8 cellular contexts compared by ENCODE assay signal in genomic region chr11:128687321-128687720, GRCh38. TPM values are rescaled to one million over a fixed set of nuclear protein-coding genes. Genes with fewer than 3 reads are reported as not detected.
DNase-seq lines count a peak whose midpoint lies in the region; ATAC-seq, FAIRE-seq and TF ChIP-seq lines count a peak whose summit lies in the region.

No MANE protein-coding gene starts in this region.

- DNase-seq in Daoy (ENCODE audit: low read depth) (peak; percentile 45), endothelial cell of umbilical vein (ENCODE audit: low read depth, low spot score) (peak; percentile 19), osteoblast (ENCODE audit: insufficient read length, low spot score, missing footprints) (peak; percentile 86), cortex of kidney (lab: John Stamatoyannopoulos, UW) (no peak), H54 (ENCODE audit: insufficient read length, low spot score) (no peak)

- H3K4me1 ChIP-seq in KMS-11 (ENCODE audit: low read depth, poor library complexity, severe bottlenecking) (no peaks in the 10 kb centered on the region), endothelial cell of umbilical vein (ENCODE audit: control insufficient read depth, extremely low read depth, insufficient read depth, low read length) (peaks cover 37% of the 10 kb centered on the region), osteoblast (ENCODE audit: insufficient read depth, low read length) (peaks cover 25% of the 10 kb centered on the region)

- ATAC-seq in GM21360 (IDR thresholded peaks at IDR 0.05; ENCODE audit: unreplicated experiment) (no peak), HG03520 (IDR thresholded peaks at IDR 0.05; ENCODE audit: unreplicated experiment) (no peak)

- intact Hi-C loops in endothelial cell of umbilical vein (cut with micrococcal nuclease) = no loop called here

- peak overlapping the region; percentile 41; the same call in 1 of the 2 replicates for H2AFZ ChIP-seq in KMS-11 (ENCODE audit: low read depth)
- peak overlapping the region; percentile 4 for H2AFZ ChIP-seq in endothelial cell of umbilical vein (ENCODE audit: low read depth, low read length)
- H2AFZ ChIP-seq in osteoblast (ENCODE audit: low read length) = peak overlapping the region; percentile 56

- no peak for TF ChIP-seq CTCF in KMS-11 (conservative IDR thresholded peaks at IDR 0.05; ENCODE audit: low read depth, low read length)
- no peak for TF ChIP-seq CTCF in endothelial cell of umbilical vein (IDR thresholded peaks at IDR 0.05; ENCODE audit: extremely low read depth in 1 of 2, insufficient read depth in 1 of 2, low read depth in 1 of 2, low read length in 2 of 2)
- TF ChIP-seq CTCF in osteoblast (IDR thresholded peaks at IDR 0.05; ENCODE audit: extremely low read depth, low read depth, low read length) = no peak

- TF ChIP-seq POLR2A in endothelial cell of umbilical vein (IDR thresholded peaks at IDR 0.05; ENCODE audit: low read depth, low read length) (no peak), H54 (IDR thresholded peaks at IDR 0.05; ENCODE audit: low read depth, low read length) (no peak)

- dilution Hi-C loops in endothelial cell of umbilical vein (cut with MboI; ENCODE audit: extremely low pct_ligation_motif_present, low sequenced_read_pairs) = no loop called here

- 0 out of 2 replicates have a peak, but pooled peaks cover 3% of the 10 kb centered on the region for H3K27me3 ChIP-seq in KMS-11 (ENCODE audit: insufficient read depth, low read depth)
- H3K27me3 ChIP-seq in endothelial cell of umbilical vein (ENCODE audit: control insufficient read depth in 2 of 2, insufficient read depth in 2 of 2, low read length in 2 of 2) = peaks cover 35% of the 10 kb centered on the region in 2 experiments
- H3K27me3 ChIP-seq in osteoblast (ENCODE audit: insufficient read depth, low read length) = peaks cover 52% of the 10 kb centered on the region

- POLR2A ChIA-PET in endothelial cell of umbilical vein (lab: Charles Lee) = no interaction called here

- no peak overlapping the region for H3K4me3 ChIP-seq in KMS-11 (IDR thresholded peaks at IDR 0.05; ENCODE audit: insufficient read depth, low read depth, low read length)
- H3K4me3 ChIP-seq in endothelial cell of umbilical vein (replicated peaks in 1 of 3; ENCODE audit: insufficient read depth in 1 of 3, low read depth in 1 of 3, low read length in 3 of 3) = peak overlapping the region; percentile 16 to 25 (median 20)
- H3K4me3 ChIP-seq in osteoblast (ENCODE audit: insufficient read depth, low read length) = peak overlapping the region; percentile 62

- CTCF ChIA-PET in endothelial cell of umbilical vein (lab: Charles Lee) = interaction anchor here (0.8 to 3.0 kb wide), 8 partner anchors 9 to 530 kb away, joined by 3 to 20 read pairs (median 4); no protein-coding TSS in a partner anchor

- H3K9me3 ChIP-seq in endothelial cell of umbilical vein (replicated peaks; ENCODE audit: control insufficient read depth, insufficient read depth, low read length) (no peaks in the 10 kb centered on the region), osteoblast (ENCODE audit: low read depth, low read length) (no peaks in the 10 kb centered on the region)

- BruUV-seq in endothelial cell of umbilical vein (replicated peaks; lab: Mats Ljungman, UMichigan) = no TSS peak

- H4K20me1 ChIP-seq in KMS-11 (ENCODE audit: insufficient read depth) = no peaks in the 10 kb centered on the region
- H4K20me1 ChIP-seq in endothelial cell of umbilical vein (replicated peaks; ENCODE audit: control insufficient read depth, extremely low read depth, insufficient read depth, low read length) = no peaks in the 10 kb centered on the region
- no peaks in the 10 kb centered on the region for H4K20me1 ChIP-seq in osteoblast (ENCODE audit: insufficient read depth, low read length)

- H3K9ac ChIP-seq in KMS-11 (no peak overlapping the region), endothelial cell of umbilical vein (replicated peaks; ENCODE audit: extremely low read depth, insufficient read depth, low read length) (no peak overlapping the region)

- H3K4me2 ChIP-seq in KMS-11 = peak overlapping the region; percentile 3; the same call in 1 of the 2 replicates
- H3K4me2 ChIP-seq in endothelial cell of umbilical vein (ENCODE audit: insufficient read depth, low read length) = peak overlapping the region; percentile 55
- H3K4me2 ChIP-seq in osteoblast (ENCODE audit: insufficient read depth, low read length) = peak overlapping the region; percentile 81

- H3K27ac ChIP-seq in KMS-11 = no peak overlapping the region
- H3K27ac ChIP-seq in endothelial cell of umbilical vein (ENCODE audit: insufficient read depth, low read depth, low read length) = no peak overlapping the region
- H3K27ac ChIP-seq in osteoblast (ENCODE audit: low read depth, low read length) = no peak overlapping the region

- H3K79me2 ChIP-seq in KMS-11 (ENCODE audit: insufficient read depth, low read depth) (no peaks in the 10 kb centered on the region), endothelial cell of umbilical vein (ENCODE audit: control insufficient read depth, insufficient read depth, low read length) (peaks cover 2% of the 10 kb centered on the region), osteoblast (ENCODE audit: insufficient read depth, low read length) (no peaks in the 10 kb centered on the region)

- H3K9me1 ChIP-seq in endothelial cell of umbilical vein (replicated peaks; ENCODE audit: control insufficient read depth, extremely low read depth, insufficient read depth, low read length) = no peaks in the 10 kb centered on the region

- no peaks in the 10 kb centered on the region for H3K36me3 ChIP-seq in KMS-11 (ENCODE audit: insufficient read depth)
- no peaks in the 10 kb centered on the region for H3K36me3 ChIP-seq in endothelial cell of umbilical vein (ENCODE audit: control insufficient read depth in 2 of 2, extremely low read depth in 1 of 2, insufficient read depth in 2 of 2, low read length in 2 of 2)
- H3K36me3 ChIP-seq in osteoblast (ENCODE audit: insufficient read depth, low read length) = no peaks in the 10 kb centered on the region

- FAIRE-seq in endothelial cell of umbilical vein (lab: Jason Lieb, UNC) = peak; percentile 8
- FAIRE-seq in H54 (lab: Jason Lieb, UNC) = no peak

TF ChIP-seq in endothelial cell of umbilical vein, 7 proteins besides CTCF, POLR2A, EP300 and RAD21:
- TF ChIP-seq MYC (IDR thresholded peaks at IDR 0.05; ENCODE audit: low read depth, low read length) = no peak
- no peak for TF ChIP-seq EZH2 (IDR thresholded peaks at IDR 0.05; ENCODE audit: borderline replicate concordance, low read depth, low read length, severe bottlenecking)
- TF ChIP-seq MAX (IDR thresholded peaks at IDR 0.05; ENCODE audit: insufficient read depth, insufficient read length) = no peak
- no peak for TF ChIP-seq JUN (IDR thresholded peaks at IDR 0.05; ENCODE audit: borderline replicate concordance, insufficient read depth, insufficient read length, low read depth)
- TF ChIP-seq FOS (IDR thresholded peaks at IDR 0.05; ENCODE audit: borderline replicate concordance, insufficient read depth, low read length) = no peak
- no peak for TF ChIP-seq GATA2 (IDR thresholded peaks at IDR 0.05; ENCODE audit: insufficient read depth, insufficient read length, low read depth, low read length)

RNA-seq across cellular contexts. Expression of gene FLI1, which starts 6.6 kb away (rescaled TPM):
- 11.7 and 15.4 TPM in 2 replicates for total RNA-seq in Daoy (2014; rRNA removed; shearing (Covaris generic))
- total RNA-seq in endothelial cell of umbilical vein (132 and 134 TPM in 2 replicates), osteoblast (23.5 and 23.9 TPM in 2 replicates)
- polyA plus RNA-seq in endothelial cell of umbilical vein = 163 and 210 TPM in 2 replicates
- 124 and 153 TPM in 2 replicates for polyA plus RNA-seq in endothelial cell of umbilical vein (2011; cell fraction: cytosol; rRNA removed)
- polyA plus RNA-seq in endothelial cell of umbilical vein (2011; cell fraction: nucleus; rRNA removed) = 147 and 172 TPM in 2 replicates
- polyA plus RNA-seq in endothelial cell of umbilical vein (2012) = 97.4 and 114 TPM in 2 replicates
- polyA minus RNA-seq in endothelial cell of umbilical vein = 460 and 576 TPM in 2 replicates
- polyA minus RNA-seq in endothelial cell of umbilical vein (2011; cell fraction: cytosol; rRNA and poly(A)+ RNA removed) = not detected
- polyA minus RNA-seq in endothelial cell of umbilical vein (2011; cell fraction: nucleus; rRNA and poly(A)+ RNA removed) = 141 and 197 TPM in 2 replicates

Comparison
In these comparisons a context has a peak if more than half of its experiments do, and no peak if none do; other contexts are left out.
1. DNase-seq: peak in Daoy (single experiment), endothelial cell of umbilical vein (single experiment) and osteoblast (single experiment); none in cortex of kidney (single experiment) and H54 (single experiment).
2. H2AFZ ChIP-seq: peak in every context shown above with its lines; median percentile 56 in osteoblast; 41 in KMS-11; 4 in endothelial cell of umbilical vein.
3. H3K4me2 ChIP-seq: peak in every context shown above with its lines; median percentile 81 in osteoblast; 55 in endothelial cell of umbilical vein; 3 in KMS-11.